In the genomic region with DNA sequence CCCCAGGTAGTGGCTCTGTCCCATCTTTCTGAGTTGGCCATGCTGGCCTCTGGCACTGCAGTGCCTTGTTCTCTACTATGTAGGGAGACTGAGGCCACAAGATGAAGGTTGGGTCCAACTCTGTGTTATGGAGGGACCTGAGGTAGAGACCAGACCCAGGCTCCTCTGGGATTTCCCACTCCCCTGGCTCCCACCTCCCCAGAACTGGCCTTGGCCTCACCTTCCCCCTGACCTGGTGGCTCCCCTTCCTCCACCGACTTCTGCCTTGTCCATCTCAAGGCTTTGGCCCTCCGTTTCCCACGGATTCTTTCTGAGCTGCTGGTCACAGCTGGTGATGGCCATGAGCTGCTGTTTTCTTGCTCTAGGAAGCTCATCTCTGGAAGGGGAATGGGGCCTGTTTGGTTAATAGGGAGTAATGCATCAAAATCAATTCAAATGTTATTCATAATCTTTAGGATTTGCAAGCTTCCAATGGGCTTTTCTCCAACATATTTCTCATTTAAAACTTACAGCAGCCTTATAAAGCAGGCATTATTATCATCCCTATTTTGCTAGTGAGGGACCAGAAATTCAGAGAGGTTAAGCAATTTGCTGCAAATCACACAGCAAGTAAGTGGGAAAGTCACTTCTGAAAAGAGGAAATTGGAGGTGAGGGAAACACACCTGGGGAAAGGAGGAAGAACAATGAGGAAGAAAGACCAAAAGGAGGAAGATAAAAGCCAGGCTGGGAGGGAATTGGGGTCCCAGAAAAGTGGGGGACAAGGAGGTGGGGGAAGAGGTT, we compare ENCODE assay signal across 1 cellular context.
TF ChIP-seq lines count a peak whose summit lies in the region.

No MANE protein-coding gene starts in this region.

TF ChIP-seq in K562, 482 proteins besides CTCF, POLR2A, EP300 and RAD21:
- TF ChIP-seq ZFP36 (IDR thresholded peaks at IDR 0.05; ENCODE audit: low read depth, low read length, partially characterized antibody) (peak; percentile 45), ZNF324 (CRISPR knock-in tag; IDR thresholded peaks at IDR 0.05) (no peak), BCOR (IDR thresholded peaks at IDR 0.05) (peak; percentile 73), RBM25 (IDR thresholded peaks at IDR 0.05; ENCODE audit: low read depth, low read length, severe bottlenecking) (peak; percentile 90), KDM1A (IDR thresholded peaks at IDR 0.05) (0 out of 4 replicates have a peak, but pooled peaks of 1 of the 2 experiments have one; percentile 19)
- TF ChIP-seq, protein P1, sequence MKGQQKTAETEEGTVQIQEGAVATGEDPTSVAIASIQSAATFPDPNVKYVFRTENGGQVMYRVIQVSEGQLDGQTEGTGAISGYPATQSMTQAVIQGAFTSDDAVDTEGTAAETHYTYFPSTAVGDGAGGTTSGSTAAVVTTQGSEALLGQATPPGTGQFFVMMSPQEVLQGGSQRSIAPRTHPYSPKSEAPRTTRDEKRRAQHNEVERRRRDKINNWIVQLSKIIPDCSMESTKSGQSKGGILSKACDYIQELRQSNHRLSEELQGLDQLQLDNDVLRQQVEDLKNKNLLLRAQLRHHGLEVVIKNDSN (CRISPR knock-in tag; IDR thresholded peaks at IDR 0.05), result no peak
